In genomic region chr2:239697765-239698164, GRCh38 we compare ENCODE assay signal across 23 cellular contexts.
DNase-seq lines count a peak whose midpoint lies in the region; ATAC-seq and TF ChIP-seq lines count a peak whose summit lies in the region.
"Had no signal": no experiment of that assay in that cellular context is flagged by ENCODE, and none has a peak within 500 bp of the region (broad histone marks: within the 10 kb centered on the region; RNA-seq: fewer than 3 reads in every experiment).

No MANE protein-coding gene starts in this region.

- no peaks in the 10 kb centered on the region for H3K36me3 ChIP-seq in DND-41 (ENCODE audit: insufficient read depth, low read length)
- H3K36me3 ChIP-seq: BLaER1 treated with 17β-estradiol and CSF1 and Interleukin-3, amounts not matched to agents 10 nM and 100 nM; SJSA1 had no signal

- CTCF ChIA-PET in WTC11 (lab: Charles Lee), result interaction anchor here (1.0 to 1.4 kb wide), 1 partner anchor 10 kb away, joined by 3 read pairs; no protein-coding TSS in a partner anchor

- H3K79me2 ChIP-seq in DND-41 (ENCODE audit: insufficient read depth, low read length), result no peaks in the 10 kb centered on the region

- no peak overlapping the region for H3K4me3 Mint-ChIP-seq in WTC11
- H3K4me3 Mint-ChIP-seq in osteocyte (ENCODE audit: unreplicated experiment), result no peak overlapping the region
- H3K4me3 Mint-ChIP-seq: CD4-positive, alpha-beta T cell had no signal

- ATAC-seq in DND-41 (ENCODE audit: insufficient read depth, low read depth) (no peak), WTC11 (peak; percentile 53), left lobe of liver (no peak), GM19395 (IDR thresholded peaks at IDR 0.05; ENCODE audit: unreplicated experiment) (no peak)
- ATAC-seq: A549, GM12878, PC-3 had no signal

- no peak overlapping the region for H3K9ac ChIP-seq in DND-41 (ENCODE audit: low read depth, low read length)
- H3K9ac ChIP-seq: BLaER1 treated with 17β-estradiol and CSF1 and Interleukin-3, amounts not matched to agents 10 nM and 100 nM had no signal

- no peaks in the 10 kb centered on the region for H3K9me3 ChIP-seq in DND-41 (ENCODE audit: insufficient read depth, low read length, severe bottlenecking)
- H3K9me3 ChIP-seq: SJSA1 had no signal

- H3K4me1 Mint-ChIP-seq in WTC11 (peaks cover 9% of the 10 kb centered on the region), osteocyte (ENCODE audit: unreplicated experiment) (no peaks in the 10 kb centered on the region)

- H3K36me3 Mint-ChIP-seq in WTC11, result no peaks in the 10 kb centered on the region
- no peaks in the 10 kb centered on the region for H3K36me3 Mint-ChIP-seq in osteocyte (ENCODE audit: unreplicated experiment)

- H3K27ac ChIP-seq in DND-41 (ENCODE audit: low read length), result no peak overlapping the region
- H3K27ac ChIP-seq: A549; BLaER1 treated with 17β-estradiol and CSF1 and Interleukin-3, amounts not matched to agents 10 nM and 100 nM; SJSA1 had no signal

- no peak overlapping the region for H3K4me3 ChIP-seq in DND-41 (ENCODE audit: low read depth in 1 of 2, low read length in 2 of 2)
- H3K4me3 ChIP-seq: A549; BLaER1 treated with 17β-estradiol and CSF1 and Interleukin-3, amounts not matched to agents 10 nM and 100 nM; GM12878; SJSA1 had no signal

- no peaks in the 10 kb centered on the region for H3K4me1 ChIP-seq in DND-41 (ENCODE audit: insufficient read depth, low read length)
- H3K4me1 ChIP-seq: A549, SJSA1 had no signal

- DNase-seq in DND-41 (peak; percentile 6), WTC11 (ENCODE audit: low spot score) (no peak), left lobe of liver (ENCODE audit: low spot score) (peak; percentile 35), osteocyte (ENCODE audit: extremely low spot score, unreplicated experiment) (peak; percentile 80), D341Med (ENCODE audit: low spot score) (no peak), KG1 (lab: John Stamatoyannopoulos, UW) (no peak)
- no peak for DNase-seq in activated naive CD4-positive, alpha-beta T cell (lab: John Stamatoyannopoulos, UW)
- DNase-seq: AML-193, EL, GDM1, MV-4-11, NCI-H1105, NCI-H1436 treated with DMSO at 0.1 percent for 48 hours, NCI-H187 treated with DMSO at 0.1 percent for 48 hours, NCI-H524, NCI-H774, PC-3 had no signal

- H2AFZ ChIP-seq in DND-41 (ENCODE audit: low read depth, low read length), result no peak overlapping the region

- H3K27ac Mint-ChIP-seq in WTC11 (no peak overlapping the region), osteocyte (ENCODE audit: unreplicated experiment) (no peak overlapping the region)
- H3K27ac Mint-ChIP-seq: CD4-positive, alpha-beta T cell had no signal

- no peaks in the 10 kb centered on the region for H3K27me3 ChIP-seq in DND-41 (ENCODE audit: insufficient read depth, low read length, poor library complexity)
- H3K27me3 ChIP-seq: BLaER1 treated with 17β-estradiol and CSF1 and Interleukin-3, amounts not matched to agents 10 nM and 100 nM had no signal

- no peak for TF ChIP-seq CTCF in DND-41 (IDR thresholded peaks at IDR 0.05; ENCODE audit: borderline replicate concordance, extremely low read depth, low read length, poor library complexity, severe bottlenecking)
- TF ChIP-seq CTCF in WTC11 (IDR thresholded peaks at IDR 0.05), result no peak
- TF ChIP-seq CTCF in osteocyte (IDR thresholded peaks at IDR 0.05), result no peak

- no peaks in the 10 kb centered on the region for H3K27me3 Mint-ChIP-seq in WTC11 (ENCODE audit: low read depth)
- no peaks in the 10 kb centered on the region for H3K27me3 Mint-ChIP-seq in osteocyte (ENCODE audit: unreplicated experiment)
- H3K27me3 Mint-ChIP-seq: CD4-positive, alpha-beta T cell had no signal

- peaks cover 8% of the 10 kb centered on the region for H3K9me3 Mint-ChIP-seq in WTC11
- peaks cover 14% of the 10 kb centered on the region for H3K9me3 Mint-ChIP-seq in osteocyte (ENCODE audit: unreplicated experiment)
- H3K9me3 Mint-ChIP-seq: CD4-positive, alpha-beta T cell had no signal

- POLR2A ChIA-PET in WTC11 (lab: Charles Lee), result interaction anchor here (1.1 kb wide), 1 partner anchor 396 kb away, joined by 5 read pairs; no protein-coding TSS in a partner anchor

- H3K4me2 ChIP-seq in DND-41 (ENCODE audit: insufficient read depth, low read length), result no peak overlapping the region
- H3K4me2 ChIP-seq: A549; BLaER1 treated with 17β-estradiol and CSF1 and Interleukin-3, amounts not matched to agents 10 nM and 100 nM had no signal

- no peaks in the 10 kb centered on the region for H4K20me1 ChIP-seq in DND-41 (ENCODE audit: insufficient read depth, low read length)
- H4K20me1 ChIP-seq: BLaER1 treated with 17β-estradiol and CSF1 and Interleukin-3, amounts not matched to agents 10 nM and 100 nM had no signal

TF ChIP-seq in WTC11, 78 proteins besides CTCF, POLR2A, EP300 and RAD21:
- TF ChIP-seq, protein P1, sequence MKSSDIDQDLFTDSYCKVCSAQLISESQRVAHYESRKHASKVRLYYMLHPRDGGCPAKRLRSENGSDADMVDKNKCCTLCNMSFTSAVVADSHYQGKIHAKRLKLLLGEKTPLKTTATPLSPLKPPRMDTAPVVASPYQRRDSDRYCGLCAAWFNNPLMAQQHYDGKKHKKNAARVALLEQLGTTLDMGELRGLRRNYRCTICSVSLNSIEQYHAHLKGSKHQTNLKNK (CRISPR knock-in tag; IDR thresholded peaks at IDR 0.05), result no peak
- TF ChIP-seq FOXJ3 (CRISPR knock-in tag; IDR thresholded peaks at IDR 0.05; ENCODE audit: borderline replicate concordance) (no peak), EMX1 (CRISPR knock-in tag; IDR thresholded peaks at IDR 0.05) (no peak)

Comparison
In these comparisons a context has a peak if more than half of its experiments do, and no peak if none do; other contexts are left out.
1. DNase-seq: peak in DND-41 (single experiment), left lobe of liver (single experiment) and osteocyte (single experiment); none in WTC11 (single experiment), activated naive CD4-positive, alpha-beta T cell (0 of 4), D341Med (single experiment) and KG1 (single experiment).